7 cellular contexts compared by ENCODE assay signal in genomic region chr2:211829725-211830124, GRCh38.
"Had no signal": no experiment of that assay in that cellular context is flagged by ENCODE, and none has a peak within 500 bp of the region (broad histone marks: within the 10 kb centered on the region; RNA-seq: fewer than 3 reads in every experiment).

No MANE protein-coding gene starts in this region.

- ATAC-seq: GM12878 had no signal

- FAIRE-seq: GM12878, GM12891, GM12892, GM18507, GM19239 had no signal

- DNase-seq: GDM1, GF-D8 had no signal

- H3K4me3 ChIP-seq: GM12878 had no signal
